8 cellular contexts compared by ENCODE assay signal in the genomic region with DNA sequence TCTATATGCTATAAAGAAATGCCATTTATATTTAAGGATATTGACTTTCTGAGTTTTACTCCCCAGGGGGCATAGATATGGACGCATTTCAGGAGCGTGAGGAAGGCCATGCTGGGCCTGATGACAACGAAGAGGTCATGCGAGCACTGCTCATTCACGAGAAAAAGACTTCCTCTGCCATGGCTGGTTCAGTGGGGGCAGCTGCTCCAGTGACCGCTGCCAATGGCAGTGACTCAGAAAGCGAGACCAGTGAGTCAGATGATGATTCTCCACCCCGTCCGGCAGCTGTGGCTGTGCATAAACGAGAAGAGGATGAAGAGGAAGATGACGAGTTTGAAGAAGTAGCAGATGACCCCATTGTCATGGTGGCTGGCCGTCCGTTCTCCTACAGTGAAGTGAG. TPM values are rescaled to one million over a fixed set of nuclear protein-coding genes. Genes with fewer than 3 reads are reported as not detected.
DNase-seq lines count a peak whose midpoint lies in the region; ATAC-seq and TF ChIP-seq lines count a peak whose summit lies in the region.

No MANE protein-coding gene starts in this region.

- H3K36me3 Mint-ChIP-seq in type B pancreatic cell = peaks cover 10% of the 10 kb centered on the region

- no peaks in the 10 kb centered on the region for H3K27me3 ChIP-seq in GM06990 (replicated peaks; ENCODE audit: control insufficient read depth, insufficient read depth, low read length)

- DNase-seq in GM06990 (ENCODE audit: extremely low read depth, insufficient read length) (peak; percentile 70), HK-2 (ENCODE audit: unreplicated experiment) (peak; percentile 91), fibroblast of peridontal ligament (ENCODE audit: extremely low read depth) (peak; percentile 80), DMS79 (lab: John Stamatoyannopoulos, UW) (no peak), NCI-H69 (lab: John Stamatoyannopoulos, UW) (no peak), type B pancreatic cell (ENCODE audit: extremely low spot score, unreplicated experiment) (no peak)
- DNase-seq in activated CD8-positive, alpha-beta memory T cell treated with anti-CD3 and anti-CD28 coated beads, Interleukin-2, amount 50 U/mL, for 48 hours = no peak

- no peak overlapping the region for H3K4me3 Mint-ChIP-seq in type B pancreatic cell

- H3K4me3 ChIP-seq in GM06990 (replicated peaks; ENCODE audit: low read depth, low read length) = no peak overlapping the region; the same call in 1 of the 2 replicates

- no peaks in the 10 kb centered on the region for H3K4me1 Mint-ChIP-seq in type B pancreatic cell (ENCODE audit: unreplicated experiment)

- H3K27ac Mint-ChIP-seq in type B pancreatic cell = no peak overlapping the region

- TF ChIP-seq CTCF in GM06990 (IDR thresholded peaks at IDR 0.05; ENCODE audit: insufficient read depth, low read length, poor library complexity, severe bottlenecking) (no peak), type B pancreatic cell (conservative IDR thresholded peaks at IDR 0.05) (no peak)

- peak; percentile 96 for ATAC-seq in GM21619 (IDR thresholded peaks at IDR 0.05; ENCODE audit: unreplicated experiment)

- peaks cover 5% of the 10 kb centered on the region for H3K36me3 ChIP-seq in GM06990 (ENCODE audit: control insufficient read depth, insufficient read depth, low read length)

- no peaks in the 10 kb centered on the region for H3K27me3 Mint-ChIP-seq in type B pancreatic cell

- H3K9me3 Mint-ChIP-seq in type B pancreatic cell = no peaks in the 10 kb centered on the region

RNA-seq across cellular contexts. Expression of a gene that starts 38.4 kb away (rescaled TPM):
- total RNA-seq in type B pancreatic cell (ENCODE audit: low replicate concordance) = 16.0 and 26.9 TPM in 2 replicates

RNA-seq across cellular contexts. Expression of a gene that starts 38.7 kb away (rescaled TPM):
- total RNA-seq in type B pancreatic cell (ENCODE audit: low replicate concordance) = 13.5 and 15.5 TPM in 2 replicates

Comparison
In these comparisons a context has a peak if more than half of its experiments do, and no peak if none do; other contexts are left out.
1. DNase-seq: peak in GM06990 (single experiment), HK-2 (single experiment) and fibroblast of peridontal ligament (single experiment); none in DMS79 (single experiment), NCI-H69 (single experiment), type B pancreatic cell (single experiment) and activated CD8-positive, alpha-beta memory T cell treated with anti-CD3 and anti-CD28 coated beads, Interleukin-2, amount 50 U/mL, for 48 hours (single experiment).